In the genomic region with DNA sequence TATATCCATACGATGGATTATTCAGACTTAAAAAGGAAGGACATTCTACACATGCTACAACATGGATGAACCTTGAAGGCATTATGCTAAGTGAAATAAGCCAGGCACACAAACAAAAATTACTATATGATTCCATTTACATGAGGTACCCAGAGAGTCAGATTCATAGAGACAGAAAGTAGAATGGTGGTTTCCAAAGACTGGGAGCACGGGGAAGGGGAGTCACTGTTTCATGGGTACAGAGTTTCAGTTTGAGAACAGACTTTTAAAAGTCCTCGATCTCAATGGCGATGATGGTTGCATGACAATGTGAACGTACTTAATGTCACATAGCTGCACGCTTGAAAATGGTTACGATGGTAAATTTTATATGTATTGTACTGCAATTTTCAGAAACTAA, we compare ENCODE assay signal across 29 cellular contexts.
"Had no signal": no experiment of that assay in that cellular context is flagged by ENCODE, and none has a peak within 500 bp of the region (broad histone marks: within the 10 kb centered on the region; RNA-seq: fewer than 3 reads in every experiment).

No MANE protein-coding gene starts in this region.

- H3K9me3 ChIP-seq: adrenal gland, body of pancreas, esophagus squamous epithelium, gastroesophageal sphincter, heart right ventricle had no signal

- H3K4me3 Mint-ChIP-seq: activated CD8-positive, alpha-beta T cell treated with anti-CD3 and anti-CD28 coated beads for 36 hours; activated naive CD8-positive, alpha-beta T cell treated with anti-CD3 and anti-CD28 coated beads for 36 hours; activated naive CD8-positive, alpha-beta T cell treated with anti-CD3 and anti-CD28 coated beads, Interleukin-2, amount 50 U/mL, for 24 hours; activated T-helper 1 cell treated with anti-CD3 and anti-CD28 coated beads, Interleukin-12 subunit alpha, Interleukin-12 subunit beta, Interleukin-2, Interleukin-4 antibody, amounts not matched to agents 30 ng/mL and 10 ng/mL and 1 ng/mL, durations not matched to agents 14 hours and 24 hours and 36 hours had no signal

- H3K4me1 ChIP-seq: body of pancreas had no signal

- DNase-seq: activated CD4-positive, alpha-beta T cell treated with anti-CD3 and anti-CD28 coated beads for 48 hours; activated CD4-positive, alpha-beta T cell treated with anti-CD3 and anti-CD28 coated beads, Interleukin-2, amount 50 U/mL, for 1 hour; activated CD4-positive, alpha-beta T cell treated with anti-CD3 and anti-CD28 coated beads, Interleukin-2, amount 50 U/mL, for 48 hours; activated CD4-positive, CD25-positive, alpha-beta regulatory T cell; activated CD4-positive, CD25-positive, alpha-beta regulatory T cell treated with anti-CD3 and anti-CD28 coated beads, Interleukin-2, amount 50 U/mL, for 72 hours; activated CD8-positive, alpha-beta memory T cell treated with anti-CD3 and anti-CD28 coated beads for 24 hours; activated CD8-positive, alpha-beta T cell treated with anti-CD3 and anti-CD28 coated beads for 36 hours; activated gamma-delta T cell; activated naive CD4-positive, alpha-beta T cell treated with anti-CD3 and anti-CD28 coated beads, Interleukin-2, amount 50 U/mL, for 16 hours; activated naive CD4-positive, alpha-beta T cell treated with Interleukin-2 at 50 U/mL for 16 hours; activated naive CD8-positive, alpha-beta T cell treated with anti-CD3 and anti-CD28 coated beads for 36 hours; activated naive CD8-positive, alpha-beta T cell treated with anti-CD3 and anti-CD28 coated beads, Interleukin-2, amount 50 U/mL, for 24 hours; activated T-cell treated with anti-CD3 and anti-CD28 coated beads, Interleukin-2, amount 50 U/mL, for 48 hours; adrenal gland; amygdala; aorta; body of pancreas; caudate nucleus; cortex of kidney; dermis blood vessel endothelial cell; effector CD8-positive, alpha-beta T cell; esophagus squamous epithelium; foreskin melanocyte; heart right ventricle; T-helper 1 cell; T-helper 2 cell had no signal

- H3K27me3 ChIP-seq: adrenal gland, body of pancreas, esophagus squamous epithelium, gastroesophageal sphincter, heart right ventricle had no signal

- H3K27me3 Mint-ChIP-seq: activated CD8-positive, alpha-beta T cell treated with anti-CD3 and anti-CD28 coated beads for 36 hours; activated naive CD8-positive, alpha-beta T cell treated with anti-CD3 and anti-CD28 coated beads for 36 hours; activated naive CD8-positive, alpha-beta T cell treated with anti-CD3 and anti-CD28 coated beads, Interleukin-2, amount 50 U/mL, for 24 hours had no signal

- H3K27ac Mint-ChIP-seq: activated CD8-positive, alpha-beta T cell treated with anti-CD3 and anti-CD28 coated beads for 36 hours; activated naive CD8-positive, alpha-beta T cell treated with anti-CD3 and anti-CD28 coated beads, Interleukin-2, amount 50 U/mL, for 24 hours; activated T-helper 1 cell treated with anti-CD3 and anti-CD28 coated beads, Interleukin-12 subunit alpha, Interleukin-12 subunit beta, Interleukin-2, Interleukin-4 antibody, amounts not matched to agents 30 ng/mL and 10 ng/mL and 1 ng/mL, durations not matched to agents 14 hours and 24 hours and 36 hours had no signal

- H3K27ac ChIP-seq: adrenal gland, body of pancreas, epithelial cell of prostate, esophagus squamous epithelium, gastroesophageal sphincter, heart right ventricle had no signal

- H3K9me3 Mint-ChIP-seq: activated CD8-positive, alpha-beta T cell treated with anti-CD3 and anti-CD28 coated beads for 36 hours; activated naive CD8-positive, alpha-beta T cell treated with anti-CD3 and anti-CD28 coated beads for 36 hours; activated naive CD8-positive, alpha-beta T cell treated with anti-CD3 and anti-CD28 coated beads, Interleukin-2, amount 50 U/mL, for 24 hours; activated T-helper 1 cell treated with anti-CD3 and anti-CD28 coated beads, Interleukin-12 subunit alpha, Interleukin-12 subunit beta, Interleukin-2, Interleukin-4 antibody, amounts not matched to agents 30 ng/mL and 10 ng/mL and 1 ng/mL, durations not matched to agents 14 hours and 24 hours and 36 hours had no signal

- H3K4me3 ChIP-seq: adrenal gland, body of pancreas, esophagus squamous epithelium, gastroesophageal sphincter, heart right ventricle had no signal

- ATAC-seq: activated CD8-positive, alpha-beta T cell treated with anti-CD3 and anti-CD28 coated beads for 36 hours; activated naive CD8-positive, alpha-beta T cell treated with anti-CD3 and anti-CD28 coated beads, Interleukin-2, amount 50 U/mL, for 24 hours; body of pancreas; gastroesophageal sphincter; heart right ventricle had no signal
